18 cellular contexts compared by ENCODE assay signal in genomic region chr17:13510062-13510461, GRCh38.
DNase-seq lines count a peak whose midpoint lies in the region; ATAC-seq and TF ChIP-seq lines count a peak whose summit lies in the region.
"Had no signal": no experiment of that assay in that cellular context is flagged by ENCODE, and none has a peak within 500 bp of the region (broad histone marks: within the 10 kb centered on the region; RNA-seq: fewer than 3 reads in every experiment).

No MANE protein-coding gene starts in this region.

- H3K79me2 ChIP-seq in hepatocyte: no peaks in the 10 kb centered on the region

- no TSS peak for BruUV-seq in A673 (replicated peaks; lab: Mats Ljungman, UMichigan)

- DNase-seq in left ventricle myocardium superior (no peak), heart left ventricle (no peak), hepatocyte (ENCODE audit: low spot score) (no peak), A673 (ENCODE audit: low spot score) (no peak), omental fat pad (ENCODE audit: low spot score) (no peak), GDM1 (lab: John Stamatoyannopoulos, UW) (no peak)
- no peak for DNase-seq in activated CD4-positive, CD25-positive, alpha-beta regulatory T cell treated with anti-CD3 and anti-CD28 coated beads, Interleukin-2, amount 50 U/mL, for 72 hours
- DNase-seq: activated CD8-positive, alpha-beta T cell treated with anti-CD3 and anti-CD28 coated beads for 36 hours; Calu3; Karpas-422; NCI-H146; NCI-H524 treated with DMSO at 0.1 percent for 48 hours had no signal

- H2AFZ ChIP-seq in hepatocyte: no peak overlapping the region

- no peaks in the 10 kb centered on the region for H3K36me3 ChIP-seq in heart left ventricle
- H3K36me3 ChIP-seq in hepatocyte (replicated peaks; ENCODE audit: insufficient read depth, low read depth): no peaks in the 10 kb centered on the region
- no peaks in the 10 kb centered on the region for H3K36me3 ChIP-seq in A673 (ENCODE audit: insufficient read depth, low read length, poor library complexity, severe bottlenecking)
- H3K36me3 ChIP-seq: ascending aorta, neutrophil had no signal

- no peaks in the 10 kb centered on the region for H3K9me2 ChIP-seq in hepatocyte (replicated peaks; ENCODE audit: insufficient read depth)

- H3K4me1 ChIP-seq in heart left ventricle (peaks cover 0 to 7% (median 0%) of the 10 kb centered on the region in 12 donors), hepatocyte (ENCODE audit: insufficient read depth) (no peaks in the 10 kb centered on the region), A673 (ENCODE audit: insufficient read depth, low read length, poor library complexity, severe bottlenecking) (no peaks in the 10 kb centered on the region)
- H3K4me1 ChIP-seq: ascending aorta had no signal

- no peaks in the 10 kb centered on the region for H4K20me1 ChIP-seq in hepatocyte (ENCODE audit: insufficient read depth, poor library complexity, severe bottlenecking)

- no peaks in the 10 kb centered on the region for H3K9me3 ChIP-seq in heart left ventricle
- no peaks in the 10 kb centered on the region for H3K9me3 ChIP-seq in hepatocyte (ENCODE audit: low read depth)
- H3K9me3 ChIP-seq in A673 (ENCODE audit: low read depth, low read length, poor library complexity, severe bottlenecking): peaks cover 9% of the 10 kb centered on the region
- H3K9me3 ChIP-seq: ascending aorta, neutrophil had no signal

- H3K27ac ChIP-seq in heart left ventricle (no peak overlapping the region), hepatocyte (no peak overlapping the region), A673 (ENCODE audit: low read depth, low read length, poor library complexity, severe bottlenecking) (no peak overlapping the region)
- H3K27ac ChIP-seq: ascending aorta, neutrophil, RWPE1 had no signal

- CTCF ChIA-PET in A673 (lab: Charles Lee): no interaction called here

- intact Hi-C loops in left ventricle myocardium superior (cut with micrococcal nuclease): no loop called here
- intact Hi-C loops in heart left ventricle (cut with DNase I): no loop called here
- intact Hi-C loops in A673 (cut with micrococcal nuclease; ENCODE audit: unreplicated experiment): no loop called here

- no peak for TF ChIP-seq POLR2A in heart left ventricle (IDR thresholded peaks at IDR 0.05)

- H3K4me2 ChIP-seq in hepatocyte: peak overlapping the region; percentile 55

- 29 to 38% (median 34%) methylated on average over 6 of the region's 6 CpGs for WGBS in heart left ventricle, 4 donors
- WGBS in hepatocyte (ENCODE audit: low lambda C conversion rate, missing lambda C conversion rate): 61% methylated on average over 6 of the region's 6 CpGs

- ATAC-seq in left ventricle myocardium superior (peak; percentile 50), heart left ventricle (no peak), omental fat pad (ENCODE audit: low FRiP score) (no peak)
- ATAC-seq: activated CD8-positive, alpha-beta T cell treated with anti-CD3 and anti-CD28 coated beads for 36 hours; activated T-helper 17 cell treated with anti-CD3 and anti-CD28 coated beads, Interleukin-2, amount 50 U/mL, for 72 hours; HCT116 had no signal

- H3K27me3 ChIP-seq in heart left ventricle: peaks cover 0 to 7% (median 0%) of the 10 kb centered on the region in 9 donors
- no peaks in the 10 kb centered on the region for H3K27me3 ChIP-seq in hepatocyte
- H3K27me3 ChIP-seq in A673 (replicated peaks; ENCODE audit: insufficient read depth, low read depth, low read length, poor library complexity): no peaks in the 10 kb centered on the region
- H3K27me3 ChIP-seq: ascending aorta had no signal

- H3K4me3 ChIP-seq in heart left ventricle (no peak overlapping the region), WI38 (ENCODE audit: low read depth, low read length) (peak overlapping the region; percentile 28), hepatocyte (no peak overlapping the region), A673 (ENCODE audit: low read depth, low read length, poor library complexity, severe bottlenecking) (no peak overlapping the region)
- H3K4me3 ChIP-seq: ascending aorta had no signal

- POLR2A ChIA-PET in A673 (lab: Charles Lee; ENCODE audit: low non-redundant PET): no interaction called here

- TF ChIP-seq CTCF in heart left ventricle (IDR thresholded peaks at IDR 0.05) (no peak), WI38 (IDR thresholded peaks at IDR 0.05; ENCODE audit: low read depth, low read length) (no peak), hepatocyte (IDR thresholded peaks at IDR 0.05; ENCODE audit: poor library complexity) (no peak), A673 (conservative IDR thresholded peaks at IDR 0.05; ENCODE audit: low read depth, low read length) (no peak), omental fat pad (IDR thresholded peaks at IDR 0.05) (no peak)
